In genomic region chr11:36377759-36378553, GRCh38 we compare ENCODE assay signal across 1 cellular context.
TF ChIP-seq lines count a peak whose summit lies in the region.

No MANE protein-coding gene starts in this region.

TF ChIP-seq in GM23338, 12 proteins besides CTCF, POLR2A, EP300 and RAD21 (continued from another document):
- TF ChIP-seq ZNF462 (CRISPR knock-in tag; IDR thresholded peaks at IDR 0.05) (no peak), EZH2phosphoT487 (IDR thresholded peaks at IDR 0.05; ENCODE audit: unreplicated experiment) (no peak), POLR2AphosphoS5 (IDR thresholded peaks at IDR 0.05; ENCODE audit: low read depth) (no peak), EZH2 (IDR thresholded peaks at IDR 0.05; ENCODE audit: low read depth, unreplicated experiment) (no peak)
